In the genomic region with DNA sequence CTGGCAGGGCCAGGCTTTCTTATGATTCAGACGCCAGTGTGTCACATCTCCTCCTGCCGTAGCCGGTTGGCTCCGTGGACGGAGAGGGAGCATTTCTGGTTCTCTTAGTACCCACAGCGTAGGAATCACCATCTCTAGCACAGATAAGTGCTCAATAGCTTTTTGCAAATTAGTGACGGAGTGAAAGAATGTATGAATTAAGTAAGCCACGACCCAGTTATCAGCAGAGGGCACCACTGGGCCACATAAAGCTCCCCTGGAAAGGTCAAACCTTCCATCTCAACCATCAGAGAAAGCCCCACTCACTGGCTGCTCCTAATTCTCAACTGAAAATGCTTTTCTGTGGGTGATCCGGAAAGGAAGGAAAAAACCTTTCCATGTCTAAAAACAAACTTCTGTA, we compare ENCODE assay signal across 9 cellular contexts.
DNase-seq lines count a peak whose midpoint lies in the region; ATAC-seq and TF ChIP-seq lines count a peak whose summit lies in the region.
"Had no signal": no experiment of that assay in that cellular context is flagged by ENCODE, and none has a peak within 500 bp of the region (broad histone marks: within the 10 kb centered on the region; RNA-seq: fewer than 3 reads in every experiment).

No MANE protein-coding gene starts in this region.

- H3K4me1 ChIP-seq in GM23338 (ENCODE audit: insufficient read depth) (peaks cover 39% of the 10 kb centered on the region), neural progenitor cell (peaks cover 7% of the 10 kb centered on the region)

- H3K79me2 ChIP-seq in GM23338 (replicated peaks; ENCODE audit: insufficient read depth) (no peaks in the 10 kb centered on the region), neural progenitor cell (ENCODE audit: low read depth) (no peaks in the 10 kb centered on the region)

- H3K4me3 ChIP-seq in GM23338 (no peak overlapping the region), neural progenitor cell (no peak overlapping the region)

- no peak overlapping the region; the same call in 2 of the 3 replicates for H3K4me3 Mint-ChIP-seq in GM23338
- H3K4me3 Mint-ChIP-seq in brain: peak overlapping the region in 1 of 5 experiments; percentile 16
- H3K4me3 Mint-ChIP-seq in neural progenitor cell: no peak overlapping the region
- H3K4me3 Mint-ChIP-seq in activated T-helper 17 cell treated with anti-CD3 and anti-CD28 coated beads, Interleukin-2, amount 50 U/mL, for 72 hours: no peak overlapping the region
- H3K4me3 Mint-ChIP-seq: activated naive CD4-positive, alpha-beta T cell treated with anti-CD3 and anti-CD28 coated beads, Interleukin-2, amount 50 U/mL, for 24 hours had no signal

- no peaks in the 10 kb centered on the region for H4K20me1 ChIP-seq in GM23338 (replicated peaks; ENCODE audit: insufficient read depth)
- no peaks in the 10 kb centered on the region for H4K20me1 ChIP-seq in neural progenitor cell (ENCODE audit: low read depth)

- peaks cover 4% of the 10 kb centered on the region for H3K27me3 Mint-ChIP-seq in GM23338 (ENCODE audit: insufficient read depth, low read depth, poor library complexity)
- H3K27me3 Mint-ChIP-seq in brain: no peaks in the 10 kb centered on the region
- no peaks in the 10 kb centered on the region for H3K27me3 Mint-ChIP-seq in neural progenitor cell (ENCODE audit: insufficient read depth, low read depth)
- peaks cover 9% of the 10 kb centered on the region for H3K27me3 Mint-ChIP-seq in activated T-helper 17 cell treated with anti-CD3 and anti-CD28 coated beads, Interleukin-2, amount 50 U/mL, for 72 hours

- peak overlapping the region; percentile 9; the same call in 1 of the 2 replicates for H2AFZ ChIP-seq in GM23338
- no peak overlapping the region for H2AFZ ChIP-seq in neural progenitor cell (replicated peaks)

- H3K27ac ChIP-seq in GM23338 (ENCODE audit: low read depth): no peak overlapping the region
- no peak overlapping the region for H3K27ac ChIP-seq in neural progenitor cell

- DNase-seq in GM23338 (ENCODE audit: low spot score) (peak; percentile 83), NCI-H1694 treated with DMSO at 0.1 percent for 48 hours (lab: John Stamatoyannopoulos, UW) (peak; percentile 49), neural progenitor cell (ENCODE audit: low spot score) (peak; percentile 66), 8988T (no peak)

- TF ChIP-seq CTCF in GM23338 (conservative IDR thresholded peaks at IDR 0.05; ENCODE audit: low read depth in 2 of 2) (peak; percentile 73 to 84), brain (conservative IDR thresholded peaks at IDR 0.05) (peak; percentile 26 to 57), neural progenitor cell (IDR thresholded peaks at IDR 0.05) (peak; percentile 62)

- H3K9me3 Mint-ChIP-seq in GM23338: no peaks in the 10 kb centered on the region
- H3K9me3 Mint-ChIP-seq in brain: no peaks in the 10 kb centered on the region
- H3K9me3 Mint-ChIP-seq in neural progenitor cell: no peaks in the 10 kb centered on the region
- H3K9me3 Mint-ChIP-seq in activated T-helper 17 cell treated with anti-CD3 and anti-CD28 coated beads, Interleukin-2, amount 50 U/mL, for 72 hours: no peaks in the 10 kb centered on the region

- H3K36me3 Mint-ChIP-seq in GM23338 (ENCODE audit: low read depth) (no peaks in the 10 kb centered on the region), brain (no peaks in the 10 kb centered on the region), neural progenitor cell (no peaks in the 10 kb centered on the region)
- no peaks in the 10 kb centered on the region for H3K36me3 Mint-ChIP-seq in activated T-helper 17 cell treated with anti-CD3 and anti-CD28 coated beads, Interleukin-2, amount 50 U/mL, for 72 hours (ENCODE audit: low read depth)
- H3K36me3 Mint-ChIP-seq: activated naive CD4-positive, alpha-beta T cell treated with anti-CD3 and anti-CD28 coated beads, Interleukin-2, amount 50 U/mL, for 24 hours had no signal

- ATAC-seq in GM23338 (peak; percentile 77), HG03442 (IDR thresholded peaks at IDR 0.05; ENCODE audit: unreplicated experiment) (no peak)
- ATAC-seq in activated T-helper 17 cell treated with anti-CD3 and anti-CD28 coated beads, Interleukin-2, amount 50 U/mL, for 72 hours (replicated peaks): no peak
- ATAC-seq: esophagus mucosa had no signal

- H3K27ac Mint-ChIP-seq in GM23338: peak overlapping the region; percentile 2; the same call in 1 of the 2 replicates
- peak overlapping the region in 2 of 5 experiments; percentile 7 to 55 for H3K27ac Mint-ChIP-seq in brain
- no peak overlapping the region for H3K27ac Mint-ChIP-seq in neural progenitor cell
- H3K27ac Mint-ChIP-seq in activated T-helper 17 cell treated with anti-CD3 and anti-CD28 coated beads, Interleukin-2, amount 50 U/mL, for 72 hours: no peak overlapping the region
- H3K27ac Mint-ChIP-seq: activated naive CD4-positive, alpha-beta T cell treated with anti-CD3 and anti-CD28 coated beads, Interleukin-2, amount 50 U/mL, for 24 hours had no signal

- no peak overlapping the region for H3K9ac ChIP-seq in neural progenitor cell

- peaks cover 44% of the 10 kb centered on the region for H3K4me1 Mint-ChIP-seq in GM23338
- H3K4me1 Mint-ChIP-seq in brain: peaks cover 22% of the 10 kb centered on the region
- peaks cover 37% of the 10 kb centered on the region for H3K4me1 Mint-ChIP-seq in neural progenitor cell
- H3K4me1 Mint-ChIP-seq in activated T-helper 17 cell treated with anti-CD3 and anti-CD28 coated beads, Interleukin-2, amount 50 U/mL, for 72 hours: no peaks in the 10 kb centered on the region
- H3K4me1 Mint-ChIP-seq: activated naive CD4-positive, alpha-beta T cell treated with anti-CD3 and anti-CD28 coated beads, Interleukin-2, amount 50 U/mL, for 24 hours had no signal

- no peaks in the 10 kb centered on the region for H3K9me2 ChIP-seq in GM23338 (ENCODE audit: insufficient read depth)

- no peaks in the 10 kb centered on the region for H3K9me3 ChIP-seq in neural progenitor cell (ENCODE audit: low read depth)

- H3K4me2 ChIP-seq in GM23338 (peak overlapping the region; percentile 49; the same call in 1 of the 2 replicates), neural progenitor cell (no peak overlapping the region)

- H3K36me3 ChIP-seq in GM23338 (ENCODE audit: insufficient read depth) (no peaks in the 10 kb centered on the region), neural progenitor cell (no peaks in the 10 kb centered on the region)

- H3K27me3 ChIP-seq in GM23338 (ENCODE audit: insufficient read depth) (no peaks in the 10 kb centered on the region), neural progenitor cell (no peaks in the 10 kb centered on the region)

- H3F3A ChIP-seq in GM23338 (replicated peaks; ENCODE audit: low read depth): no peaks in the 10 kb centered on the region
- no peaks in the 10 kb centered on the region for H3F3A ChIP-seq in neural progenitor cell (ENCODE audit: low read depth)

TF ChIP-seq in GM23338, 12 proteins besides CTCF, POLR2A, EP300 and RAD21:
- no peak for TF ChIP-seq EZH2 (IDR thresholded peaks at IDR 0.05; ENCODE audit: low read depth, unreplicated experiment)
